ENCODE assay signal across 30 cellular contexts in genomic region chr2:108970369-108970768, GRCh38. TPM values are rescaled to one million over a fixed set of nuclear protein-coding genes. Genes with fewer than 3 reads are reported as not detected.
"Had no signal": no experiment of that assay in that cellular context is flagged by ENCODE, and none has a peak within 500 bp of the region (broad histone marks: within the 10 kb centered on the region; RNA-seq: fewer than 3 reads in every experiment).

No MANE protein-coding gene starts in this region.

- H3K27me3 ChIP-seq: adrenal gland, SJCRH30 had no signal

- DNase-seq: activated CD4-positive, alpha-beta memory T cell treated with anti-CD3 and anti-CD28 coated beads for 36 hours; activated CD4-positive, alpha-beta T cell treated with anti-CD3 and anti-CD28 coated beads, Interleukin-2, amount 10 ng/mL, durations not matched to agents 7 days and 5 days; activated CD4-positive, CD25-positive, alpha-beta regulatory T cell treated with anti-CD3 and anti-CD28 coated beads, Interleukin-2, amount 50 U/mL, for 72 hours; activated CD8-positive, alpha-beta memory T cell treated with anti-CD3 and anti-CD28 coated beads, Interleukin-2, amount 50 U/mL, for 4 hours; activated effector memory CD4-positive, alpha-beta T cell treated with Interleukin-2 at 50 U/mL for 16 hours; activated naive CD4-positive, alpha-beta T cell treated with anti-CD3 and anti-CD28 coated beads for 36 hours; activated naive CD8-positive, alpha-beta T cell treated with anti-CD3 and anti-CD28 coated beads, Interleukin-2, amount 10 ng/mL, durations not matched to agents 7 days and 5 days; activated T-cell treated with anti-CD3 and anti-CD28 coated beads, Interleukin-2, amount 50 U/mL, for 1 hour; adrenal gland; anterior cingulate cortex; KG1; NCI-H1092; NCI-H1417; NCI-H1930; NCI-H2107; NCI-H345; NCI-H510A; NCI-H526 treated with DMSO at 0.1 percent for 48 hours; NCI-H82; Right ventricle myocardium superior; SJCRH30; SK-N-SH; SW 1271 had no signal

- H3K4me1 ChIP-seq: adrenal gland, SJCRH30 had no signal

- ATAC-seq: Panc1, WTC11 had no signal

- H3K36me3 ChIP-seq: adrenal gland, SJCRH30 had no signal

- H3K4me3 Mint-ChIP-seq: activated CD4-positive, alpha-beta memory T cell treated with anti-CD3 and anti-CD28 coated beads for 36 hours; activated CD4-positive, alpha-beta T cell treated with anti-CD3 and anti-CD28 coated beads, Interleukin-2, amount 10 ng/mL, durations not matched to agents 7 days and 5 days; activated naive CD4-positive, alpha-beta T cell treated with anti-CD3 and anti-CD28 coated beads for 36 hours; activated naive CD8-positive, alpha-beta T cell treated with anti-CD3 and anti-CD28 coated beads, Interleukin-2, amount 10 ng/mL, durations not matched to agents 7 days and 5 days; IgD-negative memory B cell; WTC11 had no signal

- H3K27me3 Mint-ChIP-seq: activated CD4-positive, alpha-beta memory T cell treated with anti-CD3 and anti-CD28 coated beads for 36 hours; activated CD4-positive, alpha-beta T cell treated with anti-CD3 and anti-CD28 coated beads, Interleukin-2, amount 10 ng/mL, durations not matched to agents 7 days and 5 days; activated naive CD8-positive, alpha-beta T cell treated with anti-CD3 and anti-CD28 coated beads, Interleukin-2, amount 10 ng/mL, durations not matched to agents 7 days and 5 days had no signal

- H3K4me1 Mint-ChIP-seq: IgD-negative memory B cell had no signal

- H3K4me3 ChIP-seq: adrenal gland, SJCRH30 had no signal

- H3K27ac ChIP-seq: adrenal gland, RWPE1, SJCRH30 had no signal

- H3K9me3 ChIP-seq: adrenal gland, SJCRH30, SK-N-SH had no signal

- H3K9me3 Mint-ChIP-seq: activated CD4-positive, alpha-beta memory T cell treated with anti-CD3 and anti-CD28 coated beads for 36 hours; activated CD4-positive, alpha-beta T cell treated with anti-CD3 and anti-CD28 coated beads, Interleukin-2, amount 10 ng/mL, durations not matched to agents 7 days and 5 days; activated naive CD4-positive, alpha-beta T cell treated with anti-CD3 and anti-CD28 coated beads for 36 hours; activated naive CD8-positive, alpha-beta T cell treated with anti-CD3 and anti-CD28 coated beads, Interleukin-2, amount 10 ng/mL, durations not matched to agents 7 days and 5 days; IgD-negative memory B cell; WTC11 had no signal

- H3K27ac Mint-ChIP-seq: activated CD4-positive, alpha-beta memory T cell treated with anti-CD3 and anti-CD28 coated beads for 36 hours; activated CD4-positive, alpha-beta T cell treated with anti-CD3 and anti-CD28 coated beads, Interleukin-2, amount 10 ng/mL, durations not matched to agents 7 days and 5 days; activated naive CD4-positive, alpha-beta T cell treated with anti-CD3 and anti-CD28 coated beads for 36 hours; activated naive CD8-positive, alpha-beta T cell treated with anti-CD3 and anti-CD28 coated beads, Interleukin-2, amount 10 ng/mL, durations not matched to agents 7 days and 5 days; IgD-negative memory B cell; WTC11 had no signal

- H3K36me3 Mint-ChIP-seq: activated CD4-positive, alpha-beta memory T cell treated with anti-CD3 and anti-CD28 coated beads for 36 hours; activated naive CD8-positive, alpha-beta T cell treated with anti-CD3 and anti-CD28 coated beads, Interleukin-2, amount 10 ng/mL, durations not matched to agents 7 days and 5 days; IgD-negative memory B cell; WTC11 had no signal

RNA-seq across cellular contexts. Expression of gene EDAR, which starts 18.7 kb away (rescaled TPM):
- total RNA-seq: adrenal gland, cardiac septum, LHCN-M2, OCI-LY7, SJCRH30, WTC11 had no signal
- polyA plus RNA-seq: adrenal gland, SK-N-SH had no signal
